ENCODE assay signal across 18 cellular contexts in the genomic region with DNA sequence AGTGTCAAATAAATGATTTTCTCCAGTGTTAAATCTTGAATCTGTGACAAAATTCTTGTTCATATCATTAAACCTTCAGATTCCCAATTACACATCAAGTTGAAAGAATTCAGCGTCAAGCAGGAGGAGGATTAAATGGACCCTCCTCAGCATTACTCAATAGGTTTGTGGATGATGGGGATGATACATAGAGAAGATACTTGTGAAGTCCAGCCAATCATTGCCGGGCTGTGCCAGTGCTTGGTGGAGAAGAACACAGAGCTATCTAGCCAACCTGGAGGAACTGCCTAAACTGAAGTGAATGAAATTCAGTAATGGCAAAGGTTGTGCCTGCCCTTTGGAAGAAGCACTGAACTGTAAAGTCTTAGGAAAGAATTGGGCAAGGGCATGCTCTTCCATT. TPM values are rescaled to one million over a fixed set of nuclear protein-coding genes. Genes with fewer than 3 reads are reported as not detected.
A peak's percentile ranks its signal among the peaks of the same experiment; 100 is the strongest.
DNase-seq lines count a peak whose midpoint lies in the region; ATAC-seq and TF ChIP-seq lines count a peak whose summit lies in the region.
"Had no signal": no experiment of that assay in that cellular context is flagged by ENCODE, and none has a peak within 500 bp of the region (broad histone marks: within the 10 kb centered on the region; RNA-seq: fewer than 3 reads in every experiment).

No MANE protein-coding gene starts in this region.

- H3F3A ChIP-seq in GM23338 (replicated peaks; ENCODE audit: low read depth): no peaks in the 10 kb centered on the region

- H4K20me1 ChIP-seq in IMR-90 (ENCODE audit: insufficient read depth, low read length): no peaks in the 10 kb centered on the region
- no peaks in the 10 kb centered on the region for H4K20me1 ChIP-seq in GM23338 (replicated peaks; ENCODE audit: insufficient read depth)
- H4K20me1 ChIP-seq: BLaER1 had no signal

- no peak overlapping the region for H3K4ac ChIP-seq in IMR-90 (ENCODE audit: low read depth, low read length)

- no TSS peak for BruUV-seq in IMR-90 (replicated peaks; lab: Mats Ljungman, UMichigan)

- no peaks in the 10 kb centered on the region for H3K9me1 ChIP-seq in IMR-90 (ENCODE audit: insufficient read depth, low read length)

- peaks cover 2% of the 10 kb centered on the region for H3K27me3 Mint-ChIP-seq in GM23338 (ENCODE audit: insufficient read depth, low read depth, poor library complexity)

- no peak overlapping the region for H3K9ac ChIP-seq in IMR-90 (ENCODE audit: low read depth, low read length)
- H3K9ac ChIP-seq: BLaER1 had no signal

- H3K9me3 ChIP-seq in IMR-90 (ENCODE audit: control insufficient read depth, insufficient read depth, low read length): no peaks in the 10 kb centered on the region
- H3K9me3 ChIP-seq in esophagus muscularis mucosa: no peaks in the 10 kb centered on the region
- H3K9me3 ChIP-seq: Caco-2 had no signal

- intact Hi-C loops in IMR-90 (cut with micrococcal nuclease) (no loop called here), esophagus muscularis mucosa (cut with DNase I) (no loop called here)

- POLR2A ChIA-PET in IMR-90 (lab: Charles Lee; ENCODE audit: unreplicated experiment): no interaction called here

- no peak overlapping the region for H3K27ac ChIP-seq in IMR-90 (ENCODE audit: insufficient read depth, low read length)
- no peak overlapping the region for H3K27ac ChIP-seq in esophagus muscularis mucosa (replicated peaks in 1 of 4)
- H3K27ac ChIP-seq in GM23338 (ENCODE audit: low read depth): no peak overlapping the region
- H3K27ac ChIP-seq: 22Rv1, BLaER1, C4-2B had no signal

- H4K5ac ChIP-seq in IMR-90 (ENCODE audit: low read depth, low read length): no peak overlapping the region

- H3K23ac ChIP-seq in IMR-90 (ENCODE audit: low read depth, low read length): no peak overlapping the region

- no peak for TF ChIP-seq RAD21 in IMR-90 (IDR thresholded peaks at IDR 0.05; ENCODE audit: low read length)

- no peak overlapping the region for H2BK20ac ChIP-seq in IMR-90 (ENCODE audit: low read depth, low read length)

- H2AK5ac ChIP-seq in IMR-90 (ENCODE audit: low read depth, low read length): no peak overlapping the region

- H3K79me2 ChIP-seq in GM23338 (replicated peaks; ENCODE audit: insufficient read depth): no peaks in the 10 kb centered on the region

- H3K4me2 ChIP-seq in IMR-90 (ENCODE audit: low read depth, low read length) (no peak overlapping the region), GM23338 (no peak overlapping the region)
- H3K4me2 ChIP-seq: BLaER1 had no signal

- H2AK9ac ChIP-seq in IMR-90 (replicated peaks; ENCODE audit: low read depth, low read length, poor library complexity): no peak overlapping the region

- peaks cover 5% of the 10 kb centered on the region for H3K36me3 Mint-ChIP-seq in GM23338 (ENCODE audit: low read depth)
- H3K36me3 Mint-ChIP-seq: CD4-positive, CD25-positive, alpha-beta regulatory T cell; CD8-positive, alpha-beta T cell had no signal

- CTCF ChIA-PET in IMR-90 (lab: Yijun Ruan, JAX): no interaction called here

- DNase-seq in IMR-90 (no peak), esophagus muscularis mucosa (ENCODE audit: extremely low spot score) (peak; percentile 85), omental fat pad (ENCODE audit: low spot score) (no peak), SIG-M5 (lab: John Stamatoyannopoulos, UW) (no peak), GM23338 (ENCODE audit: low spot score) (no peak)
- DNase-seq: Caco-2; CD4-positive, CD25-positive, alpha-beta regulatory T cell; CD8-positive, alpha-beta T cell; DMS153; DND-41; GOT3; H7; HCEC 1CT had no signal

- TF ChIP-seq POLR2A in IMR-90 (IDR thresholded peaks at IDR 0.05; ENCODE audit: low read depth, low read length) (no peak), esophagus muscularis mucosa (IDR thresholded peaks at IDR 0.05; ENCODE audit: low read depth) (no peak)

- H4K8ac ChIP-seq in IMR-90 (ENCODE audit: low read depth in 2 of 2, low read length in 2 of 2): no peak overlapping the region

- H3K4me3 ChIP-seq in IMR-90 (ENCODE audit: insufficient read depth, low read depth, low read length) (no peak overlapping the region), esophagus muscularis mucosa (no peak overlapping the region), GM23338 (no peak overlapping the region)
- H3K4me3 ChIP-seq: BLaER1 had no signal

- H2BK5ac ChIP-seq in IMR-90 (ENCODE audit: low read depth, low read length, poor library complexity, severe bottlenecking): no peak overlapping the region

- dilution Hi-C loops in IMR-90 (cut with HindIII; ENCODE audit: low sequenced_read_pairs, unreplicated experiment): no loop called here

- H3K4me3 Mint-ChIP-seq in GM23338: no peak overlapping the region
- H3K4me3 Mint-ChIP-seq: B cell; CD4-positive, CD25-positive, alpha-beta regulatory T cell; CD8-positive, alpha-beta T cell had no signal

- H3K4me1 ChIP-seq in IMR-90 (ENCODE audit: control insufficient read depth, insufficient read depth, low read length) (peaks cover 4% of the 10 kb centered on the region), esophagus muscularis mucosa (peaks cover 8 to 10% (median 10%) of the 10 kb centered on the region in 4 donors), GM23338 (ENCODE audit: insufficient read depth) (no peaks in the 10 kb centered on the region; the same call in 1 of the 2 replicates)

- 100% methylated on average over 1 of the region's 2 CpGs; no CpG with 5 or more reads in 1 of the 2 experiments for WGBS in IMR-90 (ENCODE audit: extremely low coverage in 2 of 2, insufficient read length in 1 of 2), 2 experiments
- WGBS in esophagus muscularis mucosa: 89% methylated on average over 2 of the region's 2 CpGs

- H3K27me3 ChIP-seq in IMR-90 (ENCODE audit: control insufficient read depth, insufficient read depth, low read length): no peaks in the 10 kb centered on the region
- H3K27me3 ChIP-seq in esophagus muscularis mucosa: no peaks in the 10 kb centered on the region
- H3K27me3 ChIP-seq in GM23338 (ENCODE audit: insufficient read depth): no peaks in the 10 kb centered on the region
- H3K27me3 ChIP-seq: BLaER1 had no signal

- H2AFZ ChIP-seq in IMR-90 (replicated peaks; ENCODE audit: low read length, poor library complexity) (no peak overlapping the region), GM23338 (no peak overlapping the region)

- H3K9me3 Mint-ChIP-seq in GM23338: peaks cover 17% of the 10 kb centered on the region

- peak overlapping the region; percentile 72; the same call in 1 of the 3 replicates for H2BK15ac ChIP-seq in IMR-90 (ENCODE audit: low read depth, low read length)

- H3K56ac ChIP-seq in IMR-90 (ENCODE audit: extremely low read depth, insufficient read depth, low read length): no peak overlapping the region

- TF ChIP-seq CTCF in IMR-90 (conservative IDR thresholded peaks at IDR 0.05; ENCODE audit: low read depth, low read length): no peak
- TF ChIP-seq CTCF in esophagus muscularis mucosa (IDR thresholded peaks at IDR 0.05): no peak
- TF ChIP-seq CTCF in omental fat pad (IDR thresholded peaks at IDR 0.05): no peak
- no peak for TF ChIP-seq CTCF in GM23338 (conservative IDR thresholded peaks at IDR 0.05; ENCODE audit: low read depth in 2 of 2)

- no peak overlapping the region for H3K27ac Mint-ChIP-seq in GM23338
- H3K27ac Mint-ChIP-seq: B cell; CD4-positive, CD25-positive, alpha-beta regulatory T cell; CD8-positive, alpha-beta T cell had no signal

- H3K79me1 ChIP-seq in IMR-90 (ENCODE audit: low read depth in 1 of 2, low read length in 2 of 2): peaks cover 0 to 18% of the 10 kb centered on the region in 2 experiments; a peak in 3 of 4 replicates

- H3K14ac ChIP-seq in IMR-90 (replicated peaks; ENCODE audit: low read depth, low read length): no peak overlapping the region

- H4K91ac ChIP-seq in IMR-90 (ENCODE audit: insufficient read depth, low read depth, low read length): no peak overlapping the region

- H2BK120ac ChIP-seq in IMR-90 (ENCODE audit: low read depth, low read length): no peak overlapping the region

- in situ Hi-C loops in IMR-90 (cut with MboI; ENCODE audit: low sequenced_read_pairs): no loop called here

- no peak for TF ChIP-seq EP300 in esophagus muscularis mucosa (IDR thresholded peaks at IDR 0.05)

- no peak overlapping the region for H3K18ac ChIP-seq in IMR-90 (ENCODE audit: low read depth, low read length)

- H3K4me1 Mint-ChIP-seq in GM23338: peaks cover 11% of the 10 kb centered on the region
- H3K4me1 Mint-ChIP-seq: B cell; CD4-positive, CD25-positive, alpha-beta regulatory T cell had no signal

- H3K36me3 ChIP-seq in IMR-90 (ENCODE audit: control insufficient read depth, insufficient read depth, low read length) (no peaks in the 10 kb centered on the region), esophagus muscularis mucosa (no peaks in the 10 kb centered on the region), GM23338 (ENCODE audit: insufficient read depth) (no peaks in the 10 kb centered on the region)
- H3K36me3 ChIP-seq: BLaER1 had no signal

- ATAC-seq in IMR-90 (ENCODE audit: low read depth): no peak
- peak; percentile 87 for ATAC-seq in omental fat pad (ENCODE audit: low FRiP score)
- ATAC-seq in GM23338: no peak
- ATAC-seq in GM21825 (IDR thresholded peaks at IDR 0.05; ENCODE audit: unreplicated experiment): no peak
- ATAC-seq: CD8-positive, alpha-beta T cell had no signal

- H3K9me2 ChIP-seq in GM23338 (ENCODE audit: insufficient read depth): no peaks in the 10 kb centered on the region

TF ChIP-seq in GM23338, 12 proteins besides CTCF, POLR2A, EP300 and RAD21 (continues in another document):
- TF ChIP-seq, protein P1, sequence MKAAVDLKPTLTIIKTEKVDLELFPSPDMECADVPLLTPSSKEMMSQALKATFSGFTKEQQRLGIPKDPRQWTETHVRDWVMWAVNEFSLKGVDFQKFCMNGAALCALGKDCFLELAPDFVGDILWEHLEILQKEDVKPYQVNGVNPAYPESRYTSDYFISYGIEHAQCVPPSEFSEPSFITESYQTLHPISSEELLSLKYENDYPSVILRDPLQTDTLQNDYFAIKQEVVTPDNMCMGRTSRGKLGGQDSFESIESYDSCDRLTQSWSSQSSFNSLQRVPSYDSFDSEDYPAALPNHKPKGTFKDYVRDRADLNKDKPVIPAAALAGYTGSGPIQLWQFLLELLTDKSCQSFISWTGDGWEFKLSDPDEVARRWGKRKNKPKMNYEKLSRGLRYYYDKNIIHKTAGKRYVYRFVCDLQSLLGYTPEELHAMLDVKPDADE (IDR thresholded peaks at IDR 0.05): no peak
- no peak for TF ChIP-seq ZNF331 (CRISPR knock-in tag; IDR thresholded peaks at IDR 0.05; ENCODE audit: low read depth)
- TF ChIP-seq JUNB (IDR thresholded peaks at IDR 0.05; ENCODE audit: unreplicated experiment): no peak
- TF ChIP-seq NANOG (IDR thresholded peaks at IDR 0.05; ENCODE audit: borderline replicate concordance): no peak
- TF ChIP-seq CREB1 (CRISPR knock-in tag; IDR thresholded peaks at IDR 0.05; ENCODE audit: low read depth): no peak
- no peak for TF ChIP-seq ZNF114 (CRISPR knock-in tag; IDR thresholded peaks at IDR 0.05)

RNA-seq across cellular contexts. Expression of gene PRICKLE2, which starts 47.0 kb away (rescaled TPM):
- total RNA-seq in IMR-90 (2012; rRNA removed): 14.2 and 16.7 TPM in 2 replicates
- 4.1 TPM in 2 replicates for polyA plus RNA-seq in IMR-90 (2012; rRNA removed)
- polyA plus RNA-seq in IMR-90 (2012; cell fraction: cytosol; rRNA removed): 2.0 and 2.4 TPM in 2 replicates
- 12.8 and 23.0 TPM in 2 replicates for polyA plus RNA-seq in IMR-90 (2012; cell fraction: nucleus; rRNA removed; ENCODE audit: low replicate concordance)
- 10 to 100 TPM; 71.8 to 99.9 (median 84.4) TPM for total RNA-seq in esophagus muscularis mucosa
- 10 to 100 TPM; 56.1 to 88.4 (median 81.3) TPM for total RNA-seq in omental fat pad
- total RNA-seq in GM23338 (2014; rRNA removed; shearing (Covaris generic)): 12.0 and 12.5 TPM in 2 replicates
- polyA plus RNA-seq in GM23338 (2016; fragmentation: Nextera tagmentation; extraction: Ambion mirVana): 0.80 and 1.1 TPM in 2 replicates
- total RNA-seq: CD8-positive, alpha-beta T cell had no signal
- polyA plus RNA-seq: CD4-positive, CD25-positive, alpha-beta regulatory T cell had no signal
